ENCODE assay signal across 8 cellular contexts in genomic region chr19:8576273-8576993, GRCh38. TPM values are rescaled to one million over a fixed set of nuclear protein-coding genes. Genes with fewer than 3 reads are reported as not detected.
DNase-seq lines count a peak whose midpoint lies in the region; ATAC-seq and TF ChIP-seq lines count a peak whose summit lies in the region.
"Had no signal": no experiment of that assay in that cellular context is flagged by ENCODE, and none has a peak within 500 bp of the region (broad histone marks: within the 10 kb centered on the region; RNA-seq: fewer than 3 reads in every experiment).

No MANE protein-coding gene starts in this region.

- no peak for TF ChIP-seq POLR2A in IMR-90 (IDR thresholded peaks at IDR 0.05; ENCODE audit: low read depth, low read length)

- H2BK15ac ChIP-seq in IMR-90 (ENCODE audit: low read depth, low read length) = no peak overlapping the region; the same call in 2 of the 3 replicates

- H3K4me1 ChIP-seq in IMR-90 (ENCODE audit: control insufficient read depth, insufficient read depth, low read length) = peaks cover 5% of the 10 kb centered on the region; the same call in 1 of the 2 replicates
- H3K4me1 ChIP-seq in esophagus (ENCODE audit: control insufficient read depth in 2 of 2, insufficient read depth in 2 of 2, low read length in 1 of 2) = no peaks in the 10 kb centered on the region

- no peaks in the 10 kb centered on the region for H4K20me1 ChIP-seq in IMR-90 (ENCODE audit: insufficient read depth, low read length)

- no peaks in the 10 kb centered on the region for H3K36me3 ChIP-seq in IMR-90 (ENCODE audit: control insufficient read depth, insufficient read depth, low read length)
- H3K36me3 ChIP-seq in esophagus (ENCODE audit: control insufficient read depth in 2 of 2, insufficient read depth in 2 of 2, low read length in 1 of 2) = no peaks in the 10 kb centered on the region

- no peak overlapping the region for H3K56ac ChIP-seq in IMR-90 (ENCODE audit: extremely low read depth, insufficient read depth, low read length)

- CTCF ChIA-PET in IMR-90 (lab: Yijun Ruan, JAX) = no interaction called here

- no peak overlapping the region for H4K91ac ChIP-seq in IMR-90 (ENCODE audit: insufficient read depth, low read depth, low read length)

- no peak overlapping the region for H3K4ac ChIP-seq in IMR-90 (ENCODE audit: low read depth, low read length)

- no peak overlapping the region for H2BK5ac ChIP-seq in IMR-90 (ENCODE audit: low read depth, low read length, poor library complexity, severe bottlenecking)

- H3K4me3 Mint-ChIP-seq in T-helper 1 cell treated with Interleukin-12 subunit alpha and Interleukin-12 subunit beta and Interleukin-4 antibody, amounts not matched to agents 30 μg/mL and 1 μg/mL, for 36 hours = peak overlapping the region; percentile 92
- peak overlapping the region; percentile 96 to 98 for H3K4me3 Mint-ChIP-seq in stimulated activated naive B cell treated with anti-CD40 and anti-IgM and Interleukin-4, amounts not matched to agents 10 μg/mL and 1 μg/mL and 100 μg/mL, for 72 hours

- POLR2A ChIA-PET in IMR-90 (lab: Charles Lee; ENCODE audit: unreplicated experiment) = no interaction called here

- WGBS in IMR-90 (ENCODE audit: extremely low coverage in 2 of 2, insufficient read length in 1 of 2), 2 experiments = 84% methylated on average over 18 of the region's 19 CpGs; no CpG with 5 or more reads in 1 of the 2 experiments
- 52 to 53% methylated on average over 19 of the region's 19 CpGs for WGBS in esophagus, 2 donors

- no peaks in the 10 kb centered on the region for H3K27me3 ChIP-seq in IMR-90 (ENCODE audit: control insufficient read depth, insufficient read depth, low read length)
- no peaks in the 10 kb centered on the region for H3K27me3 ChIP-seq in esophagus (ENCODE audit: control insufficient read depth in 1 of 2, insufficient read depth in 2 of 2, low read length in 2 of 2)

- no peaks in the 10 kb centered on the region for H3K79me1 ChIP-seq in IMR-90 (ENCODE audit: low read depth in 1 of 2, low read length in 2 of 2)

- TF ChIP-seq CTCF in IMR-90 (conservative IDR thresholded peaks at IDR 0.05; ENCODE audit: low read depth, low read length) = no peak

- H2AK5ac ChIP-seq in IMR-90 (ENCODE audit: low read depth, low read length) = peak overlapping the region; percentile 65

- H3K4me3 ChIP-seq in IMR-90 (ENCODE audit: insufficient read depth, low read depth, low read length) (no peak overlapping the region), esophagus (ENCODE audit: low read depth in 1 of 2, low read length in 2 of 2) (peak overlapping the region; percentile 25 to 48)

- H3K18ac ChIP-seq in IMR-90 (ENCODE audit: low read depth, low read length) = no peak overlapping the region

- BruUV-seq in IMR-90 (replicated peaks; lab: Mats Ljungman, UMichigan) = no TSS peak

- H4K8ac ChIP-seq in IMR-90 (ENCODE audit: low read depth in 2 of 2, low read length in 2 of 2) = no peak overlapping the region; a peak in 1 of 4 replicates

- H3K27ac Mint-ChIP-seq in T-helper 1 cell treated with Interleukin-12 subunit alpha and Interleukin-12 subunit beta and Interleukin-4 antibody, amounts not matched to agents 30 μg/mL and 1 μg/mL, for 36 hours = peak overlapping the region; percentile 86
- H3K27ac Mint-ChIP-seq in stimulated activated naive B cell treated with anti-CD40 and anti-IgM and Interleukin-4, amounts not matched to agents 10 μg/mL and 1 μg/mL and 100 μg/mL, for 72 hours = peak overlapping the region; percentile 96

- peaks cover 4% of the 10 kb centered on the region for H3K9me3 Mint-ChIP-seq in T-helper 1 cell treated with Interleukin-12 subunit alpha and Interleukin-12 subunit beta and Interleukin-4 antibody, amounts not matched to agents 30 μg/mL and 1 μg/mL, for 36 hours
- H3K9me3 Mint-ChIP-seq in stimulated activated naive B cell treated with anti-CD40 and anti-IgM and Interleukin-4, amounts not matched to agents 10 μg/mL and 1 μg/mL and 100 μg/mL, for 72 hours = peaks cover 0 to 4% of the 10 kb centered on the region in 2 donors

- H2BK120ac ChIP-seq in IMR-90 (ENCODE audit: low read depth, low read length) = no peak overlapping the region; the same call in 1 of the 2 replicates

- peaks cover 38% of the 10 kb centered on the region for H3K4me1 Mint-ChIP-seq in T-helper 1 cell treated with Interleukin-12 subunit alpha and Interleukin-12 subunit beta and Interleukin-4 antibody, amounts not matched to agents 30 μg/mL and 1 μg/mL, for 36 hours (ENCODE audit: low read depth)
- H3K4me1 Mint-ChIP-seq in stimulated activated naive B cell treated with anti-CD40 and anti-IgM and Interleukin-4, amounts not matched to agents 10 μg/mL and 1 μg/mL and 100 μg/mL, for 72 hours = peaks cover 33 to 70% of the 10 kb centered on the region in 2 donors

- no peak overlapping the region for H3K4me2 ChIP-seq in IMR-90 (ENCODE audit: low read depth, low read length)

- in situ Hi-C loops in IMR-90 (cut with MboI; ENCODE audit: low sequenced_read_pairs) = loop anchor here (5.0 kb wide), 1 partner anchor 254 kb away; the partner anchor contains the start of genes NDUFA7 and RPS28

- ATAC-seq in IMR-90 (ENCODE audit: low read depth) (no peak), GM21528 (IDR thresholded peaks at IDR 0.05; ENCODE audit: low FRiP score, unreplicated experiment) (no peak), GM21423 (IDR thresholded peaks at IDR 0.05; ENCODE audit: unreplicated experiment) (no peak)
- peak; percentile 50 to 53 for ATAC-seq in stimulated activated naive B cell treated with anti-CD40 and anti-IgM and Interleukin-4, amounts not matched to agents 10 μg/mL and 1 μg/mL and 100 μg/mL, for 72 hours (replicated peaks)

- no peak overlapping the region for H4K5ac ChIP-seq in IMR-90 (ENCODE audit: low read depth, low read length)

- H2BK20ac ChIP-seq in IMR-90 (ENCODE audit: low read depth, low read length) = no peak overlapping the region

- H3K9me3 ChIP-seq in IMR-90 (ENCODE audit: control insufficient read depth, insufficient read depth, low read length) (no peaks in the 10 kb centered on the region), esophagus (ENCODE audit: control insufficient read depth in 2 of 2, insufficient read depth in 1 of 2, low read depth in 1 of 2, low read length in 1 of 2) (no peaks in the 10 kb centered on the region)

- H3K36me3 Mint-ChIP-seq in T-helper 1 cell treated with Interleukin-12 subunit alpha and Interleukin-12 subunit beta and Interleukin-4 antibody, amounts not matched to agents 30 μg/mL and 1 μg/mL, for 36 hours (ENCODE audit: low read depth) = peaks cover 45% of the 10 kb centered on the region
- peaks cover 14 to 16% of the 10 kb centered on the region in 2 donors for H3K36me3 Mint-ChIP-seq in stimulated activated naive B cell treated with anti-CD40 and anti-IgM and Interleukin-4, amounts not matched to agents 10 μg/mL and 1 μg/mL and 100 μg/mL, for 72 hours

- intact Hi-C loops in IMR-90 (cut with micrococcal nuclease) = loop anchor here (5.0 kb wide), 1 partner anchor 164 kb away; the partner anchor contains the start of gene MARCHF2

- peaks cover 6% of the 10 kb centered on the region; the same call in 1 of the 2 replicates for H3K9me1 ChIP-seq in IMR-90 (ENCODE audit: insufficient read depth, low read length)

- DNase-seq in IMR-90 = no peak
- DNase-seq in stimulated activated naive B cell treated with anti-CD40 and anti-IgM and Interleukin-4, amounts not matched to agents 10 μg/mL and 1 μg/mL and 100 μg/mL, for 72 hours = no peak
- no peak for DNase-seq in effector CD4-positive, alpha-beta T cell
- DNase-seq: SHP77 had no signal

- H2AK9ac ChIP-seq in IMR-90 (replicated peaks; ENCODE audit: low read depth, low read length, poor library complexity) = no peak overlapping the region

- no peak for TF ChIP-seq RAD21 in IMR-90 (IDR thresholded peaks at IDR 0.05; ENCODE audit: low read length)

- no peak overlapping the region for H3K9ac ChIP-seq in IMR-90 (ENCODE audit: low read depth, low read length)

- dilution Hi-C loops in IMR-90 (cut with HindIII; ENCODE audit: low sequenced_read_pairs, unreplicated experiment) = no loop called here

- H3K27ac ChIP-seq in IMR-90 (ENCODE audit: insufficient read depth, low read length) (no peak overlapping the region), esophagus (ENCODE audit: low read depth in 2 of 2, low read length in 1 of 2) (peak overlapping the region; percentile 5 to 54)

- H3K14ac ChIP-seq in IMR-90 (replicated peaks; ENCODE audit: low read depth, low read length) = no peak overlapping the region

- peaks cover 3% of the 10 kb centered on the region for H3K27me3 Mint-ChIP-seq in T-helper 1 cell treated with Interleukin-12 subunit alpha and Interleukin-12 subunit beta and Interleukin-4 antibody, amounts not matched to agents 30 μg/mL and 1 μg/mL, for 36 hours (ENCODE audit: low read depth)
- H3K27me3 Mint-ChIP-seq in stimulated activated naive B cell treated with anti-CD40 and anti-IgM and Interleukin-4, amounts not matched to agents 10 μg/mL and 1 μg/mL and 100 μg/mL, for 72 hours = peaks cover 0 to 5% of the 10 kb centered on the region in 2 donors

- H2AFZ ChIP-seq in IMR-90 (replicated peaks; ENCODE audit: low read length, poor library complexity) = no peak overlapping the region

- H3K23ac ChIP-seq in IMR-90 (ENCODE audit: low read depth, low read length) = no peak overlapping the region

TF ChIP-seq in IMR-90, 13 proteins besides CTCF, POLR2A, EP300 and RAD21 (continues in another document):
- TF ChIP-seq FOS (IDR thresholded peaks at IDR 0.05; ENCODE audit: low read depth, low read length) (no peak), USF2 (IDR thresholded peaks at IDR 0.05; ENCODE audit: low read depth, low read length) (no peak)

RNA-seq across cellular contexts. Expression of gene MYO1F, which starts 0.8 kb away (rescaled TPM):
- under 0.01 and 0.18 TPM in 2 replicates for total RNA-seq in IMR-90 (2012; rRNA removed)
- 0.14 TPM in 2 replicates for polyA plus RNA-seq in IMR-90 (2012; rRNA removed)
- 0.19 and 0.21 TPM in 2 replicates for polyA plus RNA-seq in IMR-90 (2012; cell fraction: cytosol; rRNA removed)
- polyA plus RNA-seq in IMR-90 (2012; cell fraction: nucleus; rRNA removed; ENCODE audit: low replicate concordance) = 0.32 and 0.54 TPM in 2 replicates
- 1 to 10 TPM; 2.5 to 7.9 TPM for polyA plus RNA-seq in esophagus

RNA-seq across cellular contexts. Expression of gene ADAMTS10, which starts 34.1 kb away (rescaled TPM):
- 2.8 and 3.4 TPM in 2 replicates for total RNA-seq in IMR-90 (2012; rRNA removed)
- 11.5 and 15.1 TPM in 2 replicates for polyA plus RNA-seq in IMR-90 (2012; rRNA removed)
- 5.2 and 8.3 TPM in 2 replicates for polyA plus RNA-seq in IMR-90 (2012; cell fraction: cytosol; rRNA removed)
- 168 and 325 TPM in 2 replicates for polyA plus RNA-seq in IMR-90 (2012; cell fraction: nucleus; rRNA removed; ENCODE audit: low replicate concordance)
- 10 to 100 TPM in 1 of 2 donors, 1 to 10 TPM in 1; 7.3 to 11.7 TPM for polyA plus RNA-seq in esophagus

RNA-seq across cellular contexts. Expression of gene NFILZ, which starts 54.0 kb away (rescaled TPM):
- total RNA-seq in IMR-90 (2012; rRNA removed) = not detected in 2 replicates
- polyA plus RNA-seq in IMR-90 (2012; rRNA removed) (not detected in 2 replicates), esophagus (not detected)
- polyA plus RNA-seq in IMR-90 (2012; cell fraction: cytosol; rRNA removed) = not detected in 2 replicates
- not detected in 2 replicates for polyA plus RNA-seq in IMR-90 (2012; cell fraction: nucleus; rRNA removed; ENCODE audit: low replicate concordance)

Comparison
In these comparisons a context has a peak if more than half of its experiments do, and no peak if none do; other contexts are left out.
1. ATAC-seq: peak in stimulated activated naive B cell treated with anti-CD40 and anti-IgM and Interleukin-4, amounts not matched to agents 10 μg/mL and 1 μg/mL and 100 μg/mL, for 72 hours (2 of 2); none in IMR-90 (single experiment), GM21528 (single experiment) and GM21423 (single experiment).